ENCODE assay signal across 1 cellular context in genomic region chr2:47043142-47043890, GRCh38.
TF ChIP-seq lines count a peak whose summit lies in the region.

No MANE protein-coding gene starts in this region.

TF ChIP-seq in HEK293, 187 proteins besides CTCF, POLR2A, EP300 and RAD21 (continued from another document):
- TF ChIP-seq ZNF292 (tag by site-specific recombination; IDR thresholded peaks at IDR 0.05; ENCODE audit: borderline replicate concordance, low read depth) (no peak), ZNF426 (tag by site-specific recombination; IDR thresholded peaks at IDR 0.05) (no peak), ZNF600 (tag by site-specific recombination; IDR thresholded peaks at IDR 0.05) (peak; percentile 68; the same call in 1 of the 2 replicates), ZSCAN4 (tag by site-specific recombination; IDR thresholded peaks at IDR 0.05) (no peak), ZIC2 (tag by site-specific recombination; IDR thresholded peaks at IDR 0.05) (peak; percentile 72), MYNN (tag by site-specific recombination; IDR thresholded peaks at IDR 0.05; ENCODE audit: borderline replicate concordance) (no peak), SP7 (tag by site-specific recombination; IDR thresholded peaks at IDR 0.05) (0 out of 2 replicates have a peak, but pooled peaks have one; percentile 11), ZNF184 (tag by site-specific recombination; IDR thresholded peaks at IDR 0.05) (no peak)
